Comparison of ENCODE assay signal across 8 cellular contexts in the genomic region with DNA sequence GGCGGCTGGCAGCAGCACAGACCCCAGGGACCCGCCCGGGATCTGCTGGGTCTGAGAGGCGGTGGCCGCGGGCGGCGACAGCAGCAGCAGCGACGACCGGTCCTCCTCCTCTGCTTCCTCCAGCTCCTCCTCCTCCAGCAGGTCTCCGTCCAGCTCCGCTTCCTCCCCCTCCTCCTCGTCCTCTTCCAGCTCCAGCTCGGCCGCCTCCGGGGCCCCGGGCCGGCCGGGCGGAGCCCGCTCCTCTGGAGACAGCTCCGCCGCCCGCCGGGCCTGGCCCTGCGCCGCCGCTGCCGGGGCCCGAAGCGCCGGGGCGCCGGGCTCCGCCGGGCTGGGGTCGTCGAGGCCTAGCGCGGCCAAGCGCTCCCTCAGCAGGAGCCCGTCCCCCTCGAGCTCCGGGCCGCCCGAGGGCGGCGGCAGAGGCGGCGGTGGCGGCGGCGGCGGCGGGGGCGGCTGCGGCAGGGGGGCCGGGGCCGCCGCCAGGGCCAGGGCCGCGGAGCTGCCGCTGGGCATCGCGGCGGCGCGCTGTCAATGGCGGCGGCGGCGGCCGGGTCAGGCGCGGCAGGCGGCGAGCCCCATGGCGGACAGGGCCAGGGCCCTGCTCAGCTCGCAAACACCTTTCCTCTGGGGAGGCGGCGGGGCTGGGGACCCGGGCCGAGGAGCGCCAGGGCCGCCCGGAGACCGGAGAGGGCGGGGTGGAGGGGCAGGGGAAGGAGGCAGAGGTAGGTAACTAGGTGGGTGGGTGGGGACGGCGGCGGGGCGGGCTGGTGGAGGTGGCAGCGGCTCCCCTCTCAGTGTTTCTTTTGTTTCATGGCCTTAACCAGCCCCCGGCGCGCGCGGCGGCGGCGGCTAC. TPM values are rescaled to one million over a fixed set of nuclear protein-coding genes. Genes with fewer than 3 reads are reported as not detected.
DNase-seq lines count a peak whose midpoint lies in the region; ATAC-seq and TF ChIP-seq lines count a peak whose summit lies in the region.

No MANE protein-coding gene starts in this region.

- no peaks in the 10 kb centered on the region for H3K27me3 Mint-ChIP-seq in Caco-2 (ENCODE audit: insufficient read depth, unreplicated experiment)
- no peaks in the 10 kb centered on the region for H3K27me3 Mint-ChIP-seq in T-helper 1 cell treated with Interleukin-12 subunit alpha and Interleukin-12 subunit beta and Interleukin-4 antibody, amounts not matched to agents 30 μg/mL and 1 μg/mL, for 36 hours (ENCODE audit: low read depth)
- H3K27me3 Mint-ChIP-seq in chondrocyte (ENCODE audit: low read depth) = no peaks in the 10 kb centered on the region

- peak overlapping the region; percentile 85 for H3K27ac ChIP-seq in HL-60 (replicated peaks)

- peaks cover 7% of the 10 kb centered on the region for H3K4me1 Mint-ChIP-seq in Caco-2 (ENCODE audit: low read depth, unreplicated experiment)
- H3K4me1 Mint-ChIP-seq in T-helper 1 cell treated with Interleukin-12 subunit alpha and Interleukin-12 subunit beta and Interleukin-4 antibody, amounts not matched to agents 30 μg/mL and 1 μg/mL, for 36 hours (ENCODE audit: low read depth) = peaks cover 28% of the 10 kb centered on the region
- H3K4me1 Mint-ChIP-seq in chondrocyte (ENCODE audit: low read depth) = peaks cover 31% of the 10 kb centered on the region

- peak; percentile 13 for ATAC-seq in GM19452 (IDR thresholded peaks at IDR 0.05; ENCODE audit: unreplicated experiment)

- DNase-seq in Caco-2 (peak in 1 of 2 experiments; percentile 17), HL-60 (ENCODE audit: low read depth in 1 of 2, low spot score in 1 of 2) (peak; percentile 59 to 75), chondrocyte (ENCODE audit: low spot score) (no peak), kidney tubule cell (ENCODE audit: low spot score) (peak; percentile 68), SHP77 treated with DMSO at 0.1 percent for 48 hours (lab: John Stamatoyannopoulos, UW) (no peak)
- DNase-seq in stimulated activated CD4-positive, alpha-beta T cell treated with anti-CD3 and anti-CD28 coated beads, TNF-alpha, amount 100 ng/mL, for 1 hour (ENCODE audit: low read depth in 3 of 3, low spot score in 1 of 3) = peak in 2 of 3 donors; percentile 4 to 24

- H3K36me3 Mint-ChIP-seq in Caco-2 (ENCODE audit: insufficient read depth, unreplicated experiment) = peaks cover 9% of the 10 kb centered on the region
- H3K36me3 Mint-ChIP-seq in T-helper 1 cell treated with Interleukin-12 subunit alpha and Interleukin-12 subunit beta and Interleukin-4 antibody, amounts not matched to agents 30 μg/mL and 1 μg/mL, for 36 hours (ENCODE audit: low read depth) = peaks cover 5% of the 10 kb centered on the region
- H3K36me3 Mint-ChIP-seq in chondrocyte (ENCODE audit: low read depth) = no peaks in the 10 kb centered on the region

- H3K36me3 ChIP-seq in Caco-2 (ENCODE audit: control insufficient read depth, insufficient read depth, low read length) = no peaks in the 10 kb centered on the region

- peak overlapping the region; percentile 57 for H3K4me3 ChIP-seq in Caco-2 (ENCODE audit: low read depth, low read length)
- H3K4me3 ChIP-seq in HL-60 (replicated peaks; ENCODE audit: insufficient read depth, low read length) = peak overlapping the region; percentile 73

- H3K27ac Mint-ChIP-seq in Caco-2 (ENCODE audit: unreplicated experiment) = peak overlapping the region; percentile 97
- peak overlapping the region; percentile 98 for H3K27ac Mint-ChIP-seq in T-helper 1 cell treated with Interleukin-12 subunit alpha and Interleukin-12 subunit beta and Interleukin-4 antibody, amounts not matched to agents 30 μg/mL and 1 μg/mL, for 36 hours
- peak overlapping the region; percentile 80 for H3K27ac Mint-ChIP-seq in chondrocyte (ENCODE audit: unreplicated experiment)

- no TSS peak for BruUV-seq in Caco-2 (replicated peaks; lab: Mats Ljungman, UMichigan)

- no peaks in the 10 kb centered on the region for H3K9me3 ChIP-seq in Caco-2

- TF ChIP-seq CTCF in Caco-2 (IDR thresholded peaks at IDR 0.05; ENCODE audit: insufficient read depth in 1 of 2, low read depth in 1 of 2, low read length in 1 of 2, severe bottlenecking in 1 of 2, unreplicated experiment in 1 of 2) (no peak), HL-60 (IDR thresholded peaks at IDR 0.05; ENCODE audit: insufficient read depth, low read length) (no peak), chondrocyte (IDR thresholded peaks at IDR 0.05) (no peak)

- H3K27me3 ChIP-seq in Caco-2 (replicated peaks; ENCODE audit: control insufficient read depth, insufficient read depth, low read length) (no peaks in the 10 kb centered on the region), HL-60 (ENCODE audit: insufficient read depth, poor library complexity, severe bottlenecking) (no peaks in the 10 kb centered on the region)

- CTCF ChIA-PET in Caco-2 (lab: Charles Lee) = interaction anchor here (0.6 to 1.2 kb wide), 6 partner anchors 14 to 1504 kb away, joined by 3 to 8 read pairs (median 4); no protein-coding TSS in a partner anchor

- H3K4me1 ChIP-seq in Caco-2 = no peaks in the 10 kb centered on the region

- POLR2A ChIA-PET in Caco-2 (lab: Charles Lee) = interaction anchor here (0.6 to 0.9 kb wide), 4 partner anchors 9 to 274 kb away, joined by 3 to 6 read pairs (median 3); no protein-coding TSS in a partner anchor

- intact Hi-C loops in Caco-2 (cut with micrococcal nuclease; ENCODE audit: unreplicated experiment) = loop anchor here (5.0 kb wide), 1 partner anchor 125 kb away; no protein-coding TSS in a partner anchor

- no peaks in the 10 kb centered on the region for H3K9me3 Mint-ChIP-seq in Caco-2 (ENCODE audit: unreplicated experiment)
- H3K9me3 Mint-ChIP-seq in T-helper 1 cell treated with Interleukin-12 subunit alpha and Interleukin-12 subunit beta and Interleukin-4 antibody, amounts not matched to agents 30 μg/mL and 1 μg/mL, for 36 hours = peaks cover 4% of the 10 kb centered on the region
- H3K9me3 Mint-ChIP-seq in chondrocyte (ENCODE audit: low read depth) = no peaks in the 10 kb centered on the region

- H3K4me3 Mint-ChIP-seq in Caco-2 (ENCODE audit: unreplicated experiment) (peak overlapping the region; percentile 89), chondrocyte (ENCODE audit: unreplicated experiment) (peak overlapping the region; percentile 94)
- peak overlapping the region; percentile 94 for H3K4me3 Mint-ChIP-seq in T-helper 1 cell treated with Interleukin-12 subunit alpha and Interleukin-12 subunit beta and Interleukin-4 antibody, amounts not matched to agents 30 μg/mL and 1 μg/mL, for 36 hours

RNA-seq across cellular contexts. Expression of a gene that starts 0.4 kb away (rescaled TPM):
- total RNA-seq in Caco-2 (2022) (44.8 and 47.0 TPM in 2 replicates), chondrocyte (49.0 to 55.1 TPM (median 54.7 TPM) in 3 replicates)

Comparison
In these comparisons a context has a peak if more than half of its experiments do, and no peak if none do; other contexts are left out.
1. DNase-seq: peak in HL-60 (2 of 2), kidney tubule cell (single experiment) and stimulated activated CD4-positive, alpha-beta T cell treated with anti-CD3 and anti-CD28 coated beads, TNF-alpha, amount 100 ng/mL, for 1 hour (2 of 3); none in chondrocyte (single experiment) and SHP77 treated with DMSO at 0.1 percent for 48 hours (single experiment).
2. Peak in every context shown above with its lines, with median percentiles within 50 percentile points of each other: H3K27ac Mint-ChIP-seq and H3K4me3 Mint-ChIP-seq.